In the genomic region with DNA sequence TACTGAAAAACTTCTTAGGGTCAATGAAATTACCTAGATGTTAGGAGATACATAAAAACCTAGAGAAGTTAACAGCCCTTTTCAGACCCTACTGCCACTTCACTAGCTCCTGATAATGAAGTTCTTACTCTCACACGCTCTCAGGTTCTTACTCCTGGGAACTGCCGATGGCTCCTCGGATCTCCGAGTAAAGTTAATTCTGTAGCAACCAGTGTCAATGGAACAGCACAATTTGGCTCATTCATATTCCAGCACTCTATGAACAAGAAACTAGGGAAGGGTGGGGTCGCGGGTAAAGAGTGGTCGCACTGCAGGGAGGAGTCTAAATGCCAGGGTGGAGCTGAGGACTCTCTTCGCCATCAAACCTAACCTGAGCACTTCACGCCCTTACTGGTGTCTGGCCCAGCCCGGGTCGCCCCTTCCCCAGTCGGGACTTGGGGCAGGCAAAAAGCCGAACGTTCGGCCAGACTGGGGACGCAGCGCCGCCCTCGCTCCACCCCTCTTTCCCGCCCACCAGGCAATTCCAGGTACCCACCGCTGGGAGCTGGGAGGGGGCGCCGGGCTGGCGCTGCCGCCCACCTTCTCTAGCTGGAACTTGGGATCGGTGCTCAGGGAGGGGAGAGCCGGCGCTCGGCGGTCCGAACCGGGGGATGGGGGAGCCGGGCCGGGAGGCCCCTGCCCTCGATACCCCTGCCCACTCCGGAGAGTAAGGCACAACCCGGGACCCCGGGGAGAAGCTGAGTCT, we compare ENCODE assay signal across 8 cellular contexts. TPM values are rescaled to one million over a fixed set of nuclear protein-coding genes. Genes with fewer than 3 reads are reported as not detected.
DNase-seq lines count a peak whose midpoint lies in the region; ATAC-seq and TF ChIP-seq lines count a peak whose summit lies in the region.

No MANE protein-coding gene starts in this region.

- H3K9me3 ChIP-seq in ES-I3 (ENCODE audit: control insufficient read depth, insufficient read depth, low read length) (no peaks in the 10 kb centered on the region), SJSA1 (replicated peaks) (no peaks in the 10 kb centered on the region), adipocyte (ENCODE audit: control insufficient read depth, low read length) (no peaks in the 10 kb centered on the region), aorta (ENCODE audit: control insufficient read depth, low read length) (no peaks in the 10 kb centered on the region)

- H3K27ac ChIP-seq in SJSA1 (peak overlapping the region; percentile 66), aorta (ENCODE audit: low read depth in 1 of 2, low read length in 2 of 2) (peak overlapping the region; percentile 58 to 93)

- TF ChIP-seq CTCF in progenitor cell of endocrine pancreas (IDR thresholded peaks at IDR 0.05; ENCODE audit: unreplicated experiment) = peak; percentile 51

- intact Hi-C loops in left ventricle myocardium superior (cut with micrococcal nuclease) (no loop called here), aorta (cut with DNase I) (loop anchor here (5.0 to 10.0 kb wide), 4 partner anchors 41 to 93 kb away; partner anchors contain the start of genes BAG2 (in 1 of the 2) and PRIM2 (in 1 of the 2))

- H3K27me3 ChIP-seq in SJSA1 (replicated peaks) (no peaks in the 10 kb centered on the region), adipocyte (replicated peaks; ENCODE audit: control insufficient read depth, insufficient read depth, low read length) (no peaks in the 10 kb centered on the region), aorta (ENCODE audit: control insufficient read depth in 1 of 2, insufficient read depth in 2 of 2, low read length in 1 of 2) (no peaks in the 10 kb centered on the region)

- H3K9ac ChIP-seq in ES-I3 (ENCODE audit: low read depth, low read length) = peak overlapping the region; percentile 96
- peak overlapping the region; percentile 94 for H3K9ac ChIP-seq in adipocyte (ENCODE audit: low read length)

- H3K36me3 ChIP-seq in ES-I3 (ENCODE audit: insufficient read depth, low read length) (no peaks in the 10 kb centered on the region), SJSA1 (peaks cover 11% of the 10 kb centered on the region), adipocyte (ENCODE audit: control insufficient read depth, insufficient read depth, low read length, severe bottlenecking) (no peaks in the 10 kb centered on the region), aorta (ENCODE audit: control insufficient read depth in 1 of 2, insufficient read depth in 2 of 2, low read length in 1 of 2) (no peaks in the 10 kb centered on the region)

- H3K4me1 Mint-ChIP-seq in progenitor cell of endocrine pancreas (ENCODE audit: low read depth) = peaks cover 36% of the 10 kb centered on the region

- H3K4me3 Mint-ChIP-seq in progenitor cell of endocrine pancreas (ENCODE audit: low read depth) = peak overlapping the region; percentile 98

- 0 to 1% methylated on average over 29 to 38 of the region's 38 CpGs for WGBS in aorta, 2 donors

- H3K27ac Mint-ChIP-seq in progenitor cell of endocrine pancreas = peak overlapping the region; percentile 96

- no peaks in the 10 kb centered on the region for H3K27me3 Mint-ChIP-seq in progenitor cell of endocrine pancreas

- DNase-seq in HuH-7.5 (ENCODE audit: low spot score) (peak; percentile 44), SJSA1 (ENCODE audit: low read depth in 1 of 2, low spot score in 2 of 2) (peak; percentile 76 to 81), adipocyte (ENCODE audit: low read depth) (peak; percentile 76), left ventricle myocardium superior (peak; percentile 71), progenitor cell of endocrine pancreas (ENCODE audit: low spot score, unreplicated experiment) (peak; percentile 72), aorta (peak; percentile 80 to 90)

- peak overlapping the region; percentile 93 for H3K4me3 ChIP-seq in SJSA1
- peak overlapping the region; percentile 96 for H3K4me3 ChIP-seq in adipocyte (ENCODE audit: low read length)
- H3K4me3 ChIP-seq in aorta (ENCODE audit: low read length in 2 of 2) = peak overlapping the region; percentile 80 to 85

- peaks cover 27% of the 10 kb centered on the region for H3K36me3 Mint-ChIP-seq in progenitor cell of endocrine pancreas (ENCODE audit: insufficient read depth)

- ATAC-seq in GM21576 (IDR thresholded peaks at IDR 0.05; ENCODE audit: unreplicated experiment) (peak; percentile 50), left ventricle myocardium superior (peak; percentile 84), aorta (ENCODE audit: low FRiP score) (peak; percentile 88)

- H3K4me1 ChIP-seq in ES-I3 (ENCODE audit: insufficient read depth, low read length) (peaks cover 9% of the 10 kb centered on the region; the same call in 1 of the 2 replicates), SJSA1 (replicated peaks) (peaks cover 20% of the 10 kb centered on the region), adipocyte (ENCODE audit: control insufficient read depth, insufficient read depth, low read length) (peaks cover 21% of the 10 kb centered on the region), aorta (ENCODE audit: control insufficient read depth in 1 of 2, insufficient read depth in 2 of 2, low read length in 2 of 2) (peaks cover 0 to 2% of the 10 kb centered on the region in 2 donors)

- peaks cover 9% of the 10 kb centered on the region for H3K9me3 Mint-ChIP-seq in progenitor cell of endocrine pancreas (ENCODE audit: low read depth)

RNA-seq across cellular contexts. Expression of gene RAB23, which starts 0.7 kb away (rescaled TPM):
- total RNA-seq in SJSA1 (2014; rRNA removed; shearing (Covaris generic)) = 77.8 and 94.3 TPM in 2 replicates
- 11.9 TPM for total RNA-seq in left ventricle myocardium superior
- total RNA-seq in progenitor cell of endocrine pancreas = 15.3 and 16.6 TPM in 2 replicates
- total RNA-seq in aorta = 10 to 100 TPM; 55.9 to 59.2 TPM
- 10 to 100 TPM; 24.8 to 47.1 TPM for polyA plus RNA-seq in aorta

RNA-seq across cellular contexts. Expression of gene BAG2, which starts 49.2 kb away (rescaled TPM):
- total RNA-seq in SJSA1 (2014; rRNA removed; shearing (Covaris generic)) = 22.7 and 32.8 TPM in 2 replicates
- total RNA-seq in left ventricle myocardium superior (14.8 TPM), progenitor cell of endocrine pancreas (4.8 and 4.9 TPM in 2 replicates), aorta (10 to 100 TPM; 18.8 to 32.9 TPM)
- 1 to 10 TPM; 7.0 to 9.0 TPM for polyA plus RNA-seq in aorta

Comparison
In these comparisons a context has a peak if more than half of its experiments do, and no peak if none do; other contexts are left out.
1. Peak in every context shown above with its lines: DNase-seq, ATAC-seq, H3K4me3 ChIP-seq and H3K27ac ChIP-seq.